ENCODE assay signal across 19 cellular contexts in genomic region chr4:24416293-24416692, GRCh38.
"Had no signal": no experiment of that assay in that cellular context is flagged by ENCODE, and none has a peak within 500 bp of the region (broad histone marks: within the 10 kb centered on the region; RNA-seq: fewer than 3 reads in every experiment).

No MANE protein-coding gene starts in this region.

- H3K4me1 ChIP-seq: lower lobe of right lung, parathyroid adenoma, prostate gland, sigmoid colon had no signal

- H3K9ac ChIP-seq: parathyroid adenoma had no signal

- DNase-seq: cerebellar nuclear complex; effector memory CD8-positive, alpha-beta T cell; foreskin fibroblast; kidney; left colon; lower lobe of right lung; mesenchymal stem cell; naive B cell; retina; sigmoid colon; stimulated activated naive CD4-positive, alpha-beta T cell; stomach; trophoblast cell had no signal

- H3K27me3 ChIP-seq: esophagus muscularis mucosa, sigmoid colon, stomach had no signal

- H3K4me3 ChIP-seq: esophagus muscularis mucosa, hepatocyte, lower lobe of right lung, prostate gland, sigmoid colon, skin epidermis, stomach had no signal

- H3K9me3 ChIP-seq: esophagus muscularis mucosa, lower lobe of right lung, prostate gland, sigmoid colon, stomach had no signal

- H3K36me3 ChIP-seq: esophagus muscularis mucosa, lower lobe of right lung, prostate gland, sigmoid colon, stomach had no signal

- ATAC-seq: effector memory CD8-positive, alpha-beta T cell; left colon; lower lobe of right lung had no signal

- H3K27ac ChIP-seq: epithelial cell of prostate, esophagus muscularis mucosa, hepatocyte, lower lobe of right lung, parathyroid adenoma, prostate gland, sigmoid colon, skin epidermis, stomach had no signal
